10 cellular contexts compared by ENCODE assay signal in the genomic region with DNA sequence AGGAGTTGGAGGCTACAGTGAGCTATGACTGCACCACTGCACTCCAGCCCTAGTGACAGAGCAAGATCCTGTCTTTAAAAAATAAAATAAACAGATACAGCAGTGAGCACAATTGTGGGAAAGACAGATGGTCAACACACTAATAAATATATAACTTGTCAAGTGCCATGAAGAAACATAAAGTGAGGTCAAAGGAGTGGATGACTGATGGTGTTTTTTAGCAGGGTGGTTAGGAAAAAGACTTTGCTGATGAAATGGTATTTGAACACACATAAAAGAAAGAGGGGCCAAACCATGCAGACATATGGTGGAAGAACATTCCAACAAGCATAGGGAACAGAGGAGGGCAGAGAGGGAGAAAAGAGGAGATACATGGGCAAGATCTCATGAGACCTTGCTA.
"Had no signal": no experiment of that assay in that cellular context is flagged by ENCODE, and none has a peak within 500 bp of the region (broad histone marks: within the 10 kb centered on the region; RNA-seq: fewer than 3 reads in every experiment).

No MANE protein-coding gene starts in this region.

- H3K27ac ChIP-seq: GM23248, HL-60 had no signal

- H3K4me3 Mint-ChIP-seq: HFFc6, IgD-negative memory B cell had no signal

- FAIRE-seq: HepG2 had no signal

- H3K36me3 ChIP-seq: HAP-1 had no signal

- H3K4me1 ChIP-seq: HAP-1 had no signal

- H3K9ac ChIP-seq: GM23248 had no signal

- H3K9me3 ChIP-seq: HAP-1 had no signal

- H3K27me3 Mint-ChIP-seq: IgD-negative memory B cell had no signal

- H2AFZ ChIP-seq: GM23248 had no signal

- DNase-seq: GOT3, H7, HFFc6, KBM-7 had no signal

- ATAC-seq: HCT116, HepG2 had no signal

- H3K4me3 ChIP-seq: GM23248, HAP-1 had no signal

- H3K27ac Mint-ChIP-seq: HFFc6, IgD-negative memory B cell had no signal

- H3K36me3 Mint-ChIP-seq: IgD-negative memory B cell had no signal
